In the genomic region with DNA sequence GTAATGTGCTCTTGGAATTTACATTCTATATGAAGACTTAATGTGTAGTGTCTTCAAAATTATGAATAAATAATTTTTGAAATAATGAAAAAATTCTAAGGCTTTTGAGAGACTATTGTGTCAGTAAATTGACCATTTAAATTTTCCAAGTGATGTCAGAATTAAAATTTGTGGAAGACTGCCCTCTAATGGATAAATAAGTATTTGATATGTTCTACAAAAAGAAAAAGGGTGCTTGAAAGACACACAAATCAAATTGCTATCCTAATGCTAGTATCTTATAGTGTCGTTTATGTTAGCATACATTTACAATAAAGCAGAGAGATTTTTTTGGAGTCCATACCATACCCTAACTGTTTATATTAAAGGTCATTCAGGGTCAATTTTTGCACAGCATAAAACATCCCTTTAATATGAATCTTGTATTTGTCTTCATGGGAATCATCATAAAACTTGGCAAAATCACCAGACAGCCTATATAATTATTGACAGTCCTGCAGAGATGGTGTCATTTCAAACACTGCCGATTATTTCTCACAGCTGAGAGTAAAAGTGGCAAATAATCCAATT, we compare ENCODE assay signal across 10 cellular contexts.
A peak's percentile ranks its signal among the peaks of the same experiment; 100 is the strongest.
DNase-seq lines count a peak whose midpoint lies in the region; ATAC-seq, FAIRE-seq and TF ChIP-seq lines count a peak whose summit lies in the region.
"Had no signal": no experiment of that assay in that cellular context is flagged by ENCODE, and none has a peak within 500 bp of the region (broad histone marks: within the 10 kb centered on the region; RNA-seq: fewer than 3 reads in every experiment).

No MANE protein-coding gene starts in this region.

- no peaks in the 10 kb centered on the region for H3K4me1 ChIP-seq in astrocyte (ENCODE audit: insufficient read depth, low read length)
- H3K4me1 ChIP-seq in thyroid gland: no peaks in the 10 kb centered on the region

- no peak for TF ChIP-seq POLR2A in thyroid gland (IDR thresholded peaks at IDR 0.05)

- H3K4me3 ChIP-seq in astrocyte (ENCODE audit: insufficient read depth, low read depth, low read length): no peak overlapping the region
- H3K4me3 ChIP-seq in kidney epithelial cell (ENCODE audit: low read depth, low read length): no peak overlapping the region
- H3K4me3 ChIP-seq in thyroid gland (replicated peaks in 1 of 3): no peak overlapping the region

- H3K9ac ChIP-seq in astrocyte (ENCODE audit: low read length): no peak overlapping the region

- CTCF ChIA-PET in activated CD4-positive, alpha-beta T cell treated with anti-CD3 and anti-CD28 coated beads for 36 hours (lab: Charles Lee): no interaction called here

- H3K27me3 Mint-ChIP-seq in astrocyte (ENCODE audit: low read depth, unreplicated experiment): no peaks in the 10 kb centered on the region
- H3K27me3 Mint-ChIP-seq in activated CD4-positive, alpha-beta T cell treated with anti-CD3 and anti-CD28 coated beads for 36 hours: no peaks in the 10 kb centered on the region

- no peak overlapping the region for H2AFZ ChIP-seq in astrocyte (ENCODE audit: low read depth, low read length)

- WGBS in thyroid gland, 2 donors: 30 to 50% methylated on average over 2 of the region's 2 CpGs

- H3K27ac Mint-ChIP-seq in astrocyte (ENCODE audit: unreplicated experiment): no peak overlapping the region
- no peak overlapping the region for H3K27ac Mint-ChIP-seq in activated CD4-positive, alpha-beta T cell treated with anti-CD3 and anti-CD28 coated beads for 36 hours

- intact Hi-C loops in thyroid gland (cut with DNase I): loop anchor here (10.0 kb wide), 1 partner anchor 630 kb away; no protein-coding TSS in a partner anchor
- intact Hi-C loops in activated CD4-positive, alpha-beta T cell treated with anti-CD3 and anti-CD28 coated beads for 36 hours (cut with DNase I, micrococcal nuclease): loop anchor here (1.0 to 10.0 kb wide), 3 partner anchors 631 to 1280 kb away; no protein-coding TSS in a partner anchor

- no peak overlapping the region for H3K4me3 Mint-ChIP-seq in astrocyte (ENCODE audit: unreplicated experiment)
- H3K4me3 Mint-ChIP-seq in activated CD4-positive, alpha-beta T cell treated with anti-CD3 and anti-CD28 coated beads for 36 hours: no peak overlapping the region

- peak; percentile 4 for DNase-seq in Ammon's horn (ENCODE audit: low spot score)
- DNase-seq in HTR-8/SVneo (ENCODE audit: insufficient read length, low spot score): peak; percentile 5
- peak; percentile 8 for DNase-seq in astrocyte (ENCODE audit: low read depth)
- no peak for DNase-seq in kidney epithelial cell (ENCODE audit: low read depth)
- no peak for DNase-seq in thyroid gland
- no peak for DNase-seq in NK-92 treated with Interleukin-12 subunit alpha and Interleukin-12 subunit beta, amount 100 ng/mL, for 24 hours (lab: John Stamatoyannopoulos, UW)
- DNase-seq in HK-2 (ENCODE audit: unreplicated experiment): no peak
- DNase-seq in activated CD4-positive, alpha-beta T cell treated with anti-CD3 and anti-CD28 coated beads for 36 hours: no peak

- TF ChIP-seq CTCF in astrocyte (IDR thresholded peaks at IDR 0.05; ENCODE audit: insufficient read depth, low read depth, low read length) (peak; percentile 42), kidney epithelial cell (IDR thresholded peaks at IDR 0.05; ENCODE audit: insufficient read depth, low read length, poor library complexity, severe bottlenecking) (peak; percentile 12), thyroid gland (IDR thresholded peaks at IDR 0.05) (peak in 3 of 6 experiments; percentile 19 to 26 (median 25))

- no peaks in the 10 kb centered on the region for H3K79me2 ChIP-seq in astrocyte (ENCODE audit: insufficient read depth, low read length)

- POLR2A ChIA-PET in activated CD4-positive, alpha-beta T cell treated with anti-CD3 and anti-CD28 coated beads for 36 hours (lab: Charles Lee): no interaction called here

- FAIRE-seq in HTR-8/SVneo (lab: Jason Lieb, UNC) (no peak), astrocyte (lab: Jason Lieb, UNC) (peak; percentile 47)
- FAIRE-seq: GM12892 had no signal

- no peaks in the 10 kb centered on the region for H3K4me1 Mint-ChIP-seq in astrocyte (ENCODE audit: low read depth, unreplicated experiment)
- H3K4me1 Mint-ChIP-seq in activated CD4-positive, alpha-beta T cell treated with anti-CD3 and anti-CD28 coated beads for 36 hours: no peaks in the 10 kb centered on the region

- H3K27ac ChIP-seq in astrocyte (ENCODE audit: low read depth, low read length) (no peak overlapping the region), thyroid gland (no peak overlapping the region)
- H3K27ac ChIP-seq: HL-60 had no signal

- no peaks in the 10 kb centered on the region for H3K36me3 Mint-ChIP-seq in astrocyte (ENCODE audit: low read depth, unreplicated experiment)
- H3K36me3 Mint-ChIP-seq in activated CD4-positive, alpha-beta T cell treated with anti-CD3 and anti-CD28 coated beads for 36 hours (ENCODE audit: low read depth): no peaks in the 10 kb centered on the region

- ATAC-seq in activated CD4-positive, alpha-beta T cell treated with anti-CD3 and anti-CD28 coated beads for 36 hours: no peak

- H3K36me3 ChIP-seq in astrocyte (ENCODE audit: insufficient read depth, low read length): no peaks in the 10 kb centered on the region
- H3K36me3 ChIP-seq in kidney epithelial cell (ENCODE audit: control insufficient read depth, insufficient read depth, low read length): no peaks in the 10 kb centered on the region
- no peaks in the 10 kb centered on the region for H3K36me3 ChIP-seq in thyroid gland

- H3K9me3 ChIP-seq in astrocyte (ENCODE audit: insufficient read depth, low read depth, low read length) (no peaks in the 10 kb centered on the region), thyroid gland (no peaks in the 10 kb centered on the region)

- H3K27me3 ChIP-seq in astrocyte (ENCODE audit: insufficient read depth, low read length) (no peaks in the 10 kb centered on the region), kidney epithelial cell (ENCODE audit: control insufficient read depth, insufficient read depth, low read length) (no peaks in the 10 kb centered on the region), thyroid gland (no peaks in the 10 kb centered on the region)

- H3K4me2 ChIP-seq in astrocyte (ENCODE audit: low read length): no peak overlapping the region

- no peaks in the 10 kb centered on the region for H4K20me1 ChIP-seq in astrocyte (ENCODE audit: insufficient read depth, low read length)

- H3K9me3 Mint-ChIP-seq in astrocyte (ENCODE audit: unreplicated experiment): peaks cover 2% of the 10 kb centered on the region
- H3K9me3 Mint-ChIP-seq in activated CD4-positive, alpha-beta T cell treated with anti-CD3 and anti-CD28 coated beads for 36 hours (ENCODE audit: low read depth): peaks cover 8% of the 10 kb centered on the region

Comparison
In these comparisons a context has a peak if more than half of its experiments do, and no peak if none do; other contexts are left out.
1. DNase-seq: peak in Ammon's horn (single experiment), HTR-8/SVneo (single experiment) and astrocyte (single experiment); none in kidney epithelial cell (single experiment), thyroid gland (0 of 2), NK-92 treated with Interleukin-12 subunit alpha and Interleukin-12 subunit beta, amount 100 ng/mL, for 24 hours (single experiment), HK-2 (single experiment) and activated CD4-positive, alpha-beta T cell treated with anti-CD3 and anti-CD28 coated beads for 36 hours (single experiment).